Comparison of ENCODE assay signal across 8 cellular contexts in genomic region chr14:49865431-49865859, GRCh38. TPM values are rescaled to one million over a fixed set of nuclear protein-coding genes. Genes with fewer than 3 reads are reported as not detected.
A peak's percentile ranks its signal among the peaks of the same experiment; 100 is the strongest.
DNase-seq lines count a peak whose midpoint lies in the region; ATAC-seq, FAIRE-seq and TF ChIP-seq lines count a peak whose summit lies in the region.

No MANE protein-coding gene starts in this region.

- H3K9me3 ChIP-seq in Panc1 (ENCODE audit: control insufficient read depth, insufficient read depth, low read depth, low read length) (no peaks in the 10 kb centered on the region), pancreas (no peaks in the 10 kb centered on the region), upper lobe of left lung (no peaks in the 10 kb centered on the region)

- no peak overlapping the region for H3K27ac Mint-ChIP-seq in CD14-positive monocyte

- peaks cover 0 to 3% (median 0%) of the 10 kb centered on the region in 7 donors for H3K9me3 Mint-ChIP-seq in CD14-positive monocyte

- BruUV-seq in Panc1 (replicated peaks; lab: Mats Ljungman, UMichigan) = no TSS peak

- H3K36me3 Mint-ChIP-seq in CD14-positive monocyte = no peaks in the 10 kb centered on the region

- H3K27ac ChIP-seq in Panc1 (ENCODE audit: low read length) (peak overlapping the region; percentile 78), pancreas (no peak overlapping the region), upper lobe of left lung (peak overlapping the region in 2 of 4 donors; percentile 4 to 6)

- peaks cover 0 to 5% (median 0%) of the 10 kb centered on the region in 3 donors for H3K27me3 Mint-ChIP-seq in CD14-positive monocyte (ENCODE audit: low read depth in 3 of 3)

- DNase-seq in CD14-positive monocyte (ENCODE audit: low spot score) (peak; percentile 58), HUDEP-2 (lab: John Stamatoyannopoulos, UW; ENCODE audit: unreplicated experiment in 76 of 76) (peak in 68 of 76 experiments; percentile 1 to 79 (median 50)), Panc1 (ENCODE audit: low read depth, low spot score) (no peak), activated T-helper 1 cell treated with Interleukin-2 at 50 U/mL for 16 hours (ENCODE audit: low read depth) (peak; percentile 61), fibroblast of villous mesenchyme (ENCODE audit: low read depth) (peak; percentile 74), pancreas (peak in 5 of 6 donors; percentile 55 to 91 (median 72)), upper lobe of left lung (peak in 1 of 2 donors; percentile 80)

- TF ChIP-seq EP300 in upper lobe of left lung (IDR thresholded peaks at IDR 0.05) = no peak

- H3K4me1 Mint-ChIP-seq in CD14-positive monocyte = peaks cover 38% of the 10 kb centered on the region

- in situ Hi-C loops in Panc1 (cut with HindIII; ENCODE audit: low pct_unique_long_range_greater_than_20kb, low sequenced_read_pairs) = no loop called here

- TF ChIP-seq CTCF in CD14-positive monocyte (IDR thresholded peaks at IDR 0.05) = peak; percentile 95
- TF ChIP-seq CTCF in Panc1 (IDR thresholded peaks at IDR 0.05) = peak; percentile 92
- peak; percentile 91 for TF ChIP-seq CTCF in fibroblast of villous mesenchyme (IDR thresholded peaks at IDR 0.05; ENCODE audit: insufficient read depth, low read depth, low read length)
- TF ChIP-seq CTCF in pancreas (IDR thresholded peaks at IDR 0.05) = peak; percentile 56 to 79 (median 66)
- peak; percentile 53 to 84 (median 76) for TF ChIP-seq CTCF in upper lobe of left lung (IDR thresholded peaks at IDR 0.05)

- CTCF ChIA-PET in Panc1 (lab: Charles Lee) = interaction anchor here (0.6 to 0.9 kb wide), 4 partner anchors 14 to 107 kb away, joined by 3 to 4 read pairs (median 3); no protein-coding TSS in a partner anchor

- 0 to 1% methylated on average over 4 of the region's 4 CpGs for WGBS in pancreas, 2 donors
- 0 to 1% methylated on average over 4 of the region's 4 CpGs for WGBS in upper lobe of left lung, 2 donors

- H3K36me3 ChIP-seq in Panc1 (ENCODE audit: control insufficient read depth, insufficient read depth, low read length) = peaks cover 3% of the 10 kb centered on the region; the same call in 1 of the 2 replicates
- no peaks in the 10 kb centered on the region for H3K36me3 ChIP-seq in pancreas
- no peaks in the 10 kb centered on the region for H3K36me3 ChIP-seq in upper lobe of left lung

- no peak for TF ChIP-seq POLR2A in upper lobe of left lung (IDR thresholded peaks at IDR 0.05)

- intact Hi-C loops in CD14-positive monocyte (cut with micrococcal nuclease) (loop anchor here in 1 of 2 donors (5.0 kb wide), 1 partner anchor 172 kb away; no protein-coding TSS in a partner anchor), Panc1 (cut with micrococcal nuclease; ENCODE audit: unreplicated experiment) (loop anchor here (2.0 kb wide), 1 partner anchor 239 kb away; no protein-coding TSS in a partner anchor), pancreas (cut with DNase I) (loop anchor here in 2 of 3 donors (5.0 kb wide), 2 partner anchors 242 to 247 kb away; no protein-coding TSS in a partner anchor)

- no peak overlapping the region for H3K4me3 Mint-ChIP-seq in CD14-positive monocyte

- H3K4me3 ChIP-seq in Panc1 (ENCODE audit: low read depth in 2 of 2, low read length in 2 of 2) (no peak overlapping the region), fibroblast of villous mesenchyme (ENCODE audit: low read depth, low read length) (no peak overlapping the region), pancreas (no peak overlapping the region), upper lobe of left lung (no peak overlapping the region)

- POLR2A ChIA-PET in Panc1 (lab: Charles Lee) = interaction anchor here (0.7 kb wide), 1 partner anchor 106 kb away, joined by 3 read pairs; no protein-coding TSS in a partner anchor

- FAIRE-seq in pancreas (lab: Jason Lieb, UNC) = no peak

- H3K27me3 ChIP-seq in Panc1 (ENCODE audit: control insufficient read depth, insufficient read depth, low read length) = no peaks in the 10 kb centered on the region
- H3K27me3 ChIP-seq in pancreas = no peaks in the 10 kb centered on the region
- no peaks in the 10 kb centered on the region for H3K27me3 ChIP-seq in upper lobe of left lung

- ATAC-seq in Panc1 (no peak), pancreas (no peak), upper lobe of left lung (ENCODE audit: low FRiP score in 2 of 2) (no peak), HG03439 (IDR thresholded peaks at IDR 0.05; ENCODE audit: unreplicated experiment) (no peak)

- H3K4me1 ChIP-seq in Panc1 (ENCODE audit: control insufficient read depth, insufficient read depth, low read length) = peaks cover 25% of the 10 kb centered on the region
- H3K4me1 ChIP-seq in pancreas = peaks cover 0 to 14% (median 8%) of the 10 kb centered on the region in 3 donors
- peaks cover 14 to 50% (median 23%) of the 10 kb centered on the region in 4 donors for H3K4me1 ChIP-seq in upper lobe of left lung

RNA-seq across cellular contexts. Expression of gene NEMF, which starts 12.9 kb away (rescaled TPM):
- polyA plus RNA-seq in CD14-positive monocyte = 10 to 100 TPM; 18.3 to 27.6 TPM
- 38.3 TPM for total RNA-seq in Panc1 (2021; ENCODE audit: unreplicated experiment)
- 17.4 TPM for polyA plus RNA-seq in Panc1 (2012; ENCODE audit: insufficient read length)
- total RNA-seq in fibroblast of villous mesenchyme = 70.0 and 72.5 TPM in 2 replicates
- 10 to 100 TPM; 17.6 to 32.4 (median 21.7) TPM for total RNA-seq in pancreas
- 10 to 100 TPM; 22.3 to 24.7 TPM for polyA plus RNA-seq in pancreas
- total RNA-seq in upper lobe of left lung = 100 to 1,000 TPM in 2 of 6 donors, 10 to 100 TPM in 4; 47.9 to 293 (median 73.7) TPM

RNA-seq across cellular contexts. Expression of gene ARF6, which starts 27.4 kb away (rescaled TPM):
- polyA plus RNA-seq in CD14-positive monocyte (100 to 1,000 TPM; 120 to 136 TPM), pancreas (10 to 100 TPM in 1 of 2 donors, 1 to 10 TPM in 1; 8.9 to 16.7 TPM)
- total RNA-seq in Panc1 (2021; ENCODE audit: unreplicated experiment) (63.2 TPM), fibroblast of villous mesenchyme (60.2 and 111 TPM in 2 replicates), pancreas (10 to 100 TPM; 12.4 to 32.4 (median 16.6) TPM), upper lobe of left lung (10 to 100 TPM; 21.0 to 81.8 (median 61.0) TPM)
- polyA plus RNA-seq in Panc1 (2012; ENCODE audit: insufficient read length) = 51.1 TPM
